In the genomic region with DNA sequence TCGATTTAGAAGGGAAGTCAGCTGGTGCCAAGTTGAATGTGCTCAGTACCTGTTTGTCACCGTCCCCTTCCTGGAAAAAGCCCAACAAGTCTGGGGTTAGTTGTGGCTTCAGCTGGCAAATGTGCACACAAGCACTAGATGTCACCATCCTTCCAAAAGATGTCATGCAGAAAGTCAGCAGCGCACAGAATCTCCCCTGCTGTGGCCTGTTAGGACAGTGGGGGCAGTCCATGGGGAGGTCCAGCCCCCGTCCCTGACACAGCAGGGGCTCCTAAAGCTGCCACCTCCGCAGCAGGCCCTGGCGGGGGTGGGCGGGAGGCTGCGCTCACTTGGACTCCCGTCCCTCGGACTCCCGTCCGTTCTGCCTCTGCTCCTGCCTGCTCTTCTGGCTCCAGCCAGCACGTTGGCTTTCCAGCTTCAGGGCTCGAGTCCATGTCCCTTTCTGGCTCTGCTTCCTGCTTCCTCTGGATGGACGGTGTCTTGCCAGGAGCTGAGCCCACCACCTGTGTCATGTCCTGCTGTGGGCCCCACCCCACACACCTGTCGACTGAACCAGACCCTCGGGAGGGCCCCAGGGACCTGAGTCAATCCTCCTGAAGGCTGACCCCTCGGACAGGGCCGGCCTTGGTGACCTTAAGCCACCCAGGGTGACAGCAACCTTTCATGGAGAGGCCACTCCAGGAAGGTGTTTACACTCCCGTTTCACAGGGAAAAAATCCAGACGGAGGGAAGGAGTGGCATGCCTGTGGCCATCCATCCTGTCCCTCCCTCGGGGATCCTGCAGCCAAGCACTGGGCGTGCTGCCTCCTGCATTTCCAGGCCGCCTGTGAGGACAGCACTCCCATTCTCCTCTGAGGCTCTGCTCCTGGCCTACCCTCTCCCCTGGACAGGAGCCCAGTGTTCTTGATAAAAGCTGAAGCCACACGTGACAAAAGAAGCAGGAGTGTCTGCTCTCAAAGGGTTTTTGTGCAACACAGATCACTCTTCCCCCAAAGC, we compare ENCODE assay signal across 9 cellular contexts. TPM values are rescaled to one million over a fixed set of nuclear protein-coding genes. Genes with fewer than 3 reads are reported as not detected.
A peak's percentile ranks its signal among the peaks of the same experiment; 100 is the strongest.
DNase-seq lines count a peak whose midpoint lies in the region; ATAC-seq and TF ChIP-seq lines count a peak whose summit lies in the region.
"Had no signal": no experiment of that assay in that cellular context is flagged by ENCODE, and none has a peak within 500 bp of the region (broad histone marks: within the 10 kb centered on the region; RNA-seq: fewer than 3 reads in every experiment).

No MANE protein-coding gene starts in this region.

- no peaks in the 10 kb centered on the region for H3K27me3 ChIP-seq in layer of hippocampus (ENCODE audit: control insufficient read depth, insufficient read depth, low read length)

- H3K27ac ChIP-seq in caudate nucleus (ENCODE audit: low read depth, low read length), result no peak overlapping the region
- peak overlapping the region; percentile 15 for H3K27ac ChIP-seq in layer of hippocampus (ENCODE audit: low read depth, low read length)
- H3K27ac ChIP-seq: KMS-11 had no signal

- in situ Hi-C loops in Caki2 (cut with HindIII; ENCODE audit: low pct_unique_long_range_greater_than_20kb, low sequenced_read_pairs), result no loop called here

- ATAC-seq in SK-N-SH treated with all-trans-retinoic acid at 6 μM for 48 hours, result peak; percentile 84
- ATAC-seq in HG03097 (IDR thresholded peaks at IDR 0.05; ENCODE audit: low FRiP score, unreplicated experiment), result no peak

- DNase-seq in Caki2 (ENCODE audit: low read depth), result peak; percentile 56
- peak; percentile 80 for DNase-seq in HuH-7 (ENCODE audit: low spot score)
- DNase-seq in caudate nucleus (lab: John Stamatoyannopoulos, UW), result peak in 31 of 61 donors; percentile 6 to 66 (median 23)
- peak; percentile 17 to 62 for DNase-seq in stimulated activated CD4-positive, alpha-beta T cell treated with anti-CD3 and anti-CD28 coated beads, Interleukin-4, amount 100 ng/mL, for 4 hours
- DNase-seq in mesenteric fat pad (ENCODE audit: low spot score), result no peak

TF ChIP-seq in SK-N-SH treated with all-trans-retinoic acid at 6 μM for 48 hours, 23 proteins besides CTCF, POLR2A, EP300 and RAD21:
- TF ChIP-seq, protein P1, sequence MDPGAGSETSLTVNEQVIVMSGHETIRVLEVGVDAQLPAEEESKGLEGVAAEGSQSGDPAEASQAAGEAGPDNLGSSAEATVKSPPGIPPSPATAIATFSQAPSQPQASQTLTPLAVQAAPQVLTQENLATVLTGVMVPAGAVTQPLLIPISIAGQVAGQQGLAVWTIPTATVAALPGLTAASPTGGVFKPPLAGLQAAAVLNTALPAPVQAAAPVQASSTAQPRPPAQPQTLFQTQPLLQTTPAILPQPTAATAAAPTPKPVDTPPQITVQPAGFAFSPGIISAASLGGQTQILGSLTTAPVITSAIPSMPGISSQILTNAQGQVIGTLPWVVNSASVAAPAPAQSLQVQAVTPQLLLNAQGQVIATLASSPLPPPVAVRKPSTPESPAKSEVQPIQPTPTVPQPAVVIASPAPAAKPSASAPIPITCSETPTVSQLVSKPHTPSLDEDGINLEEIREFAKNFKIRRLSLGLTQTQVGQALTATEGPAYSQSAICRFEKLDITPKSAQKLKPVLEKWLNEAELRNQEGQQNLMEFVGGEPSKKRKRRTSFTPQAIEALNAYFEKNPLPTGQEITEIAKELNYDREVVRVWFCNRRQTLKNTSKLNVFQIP (CRISPR knock-in tag; IDR thresholded peaks at IDR 0.05; ENCODE audit: borderline replicate concordance, low read depth), result no peak
- no peak for TF ChIP-seq ZNF70 (CRISPR knock-in tag; IDR thresholded peaks at IDR 0.05)
- TF ChIP-seq TSHZ2 (CRISPR knock-in tag; IDR thresholded peaks at IDR 0.05), result no peak
- TF ChIP-seq TCF4 (CRISPR knock-in tag; IDR thresholded peaks at IDR 0.05; ENCODE audit: borderline replicate concordance), result no peak
- no peak for TF ChIP-seq SNAI2 (CRISPR knock-in tag; IDR thresholded peaks at IDR 0.05)
- no peak for TF ChIP-seq RARB (CRISPR knock-in tag; IDR thresholded peaks at IDR 0.05)
- no peak for TF ChIP-seq ESRRG (CRISPR knock-in tag; IDR thresholded peaks at IDR 0.05)
- TF ChIP-seq CSDC2 (CRISPR knock-in tag; IDR thresholded peaks at IDR 0.05), result no peak
- no peak for TF ChIP-seq CREB5 (CRISPR knock-in tag; IDR thresholded peaks at IDR 0.05; ENCODE audit: low read depth)
- no peak for TF ChIP-seq BACH2 (CRISPR knock-in tag; IDR thresholded peaks at IDR 0.05; ENCODE audit: borderline replicate concordance)
- no peak for TF ChIP-seq OSR1 (CRISPR knock-in tag; IDR thresholded peaks at IDR 0.05)
- no peak for TF ChIP-seq ZC3H10 (CRISPR knock-in tag; IDR thresholded peaks at IDR 0.05)
- TF ChIP-seq ISL1 (CRISPR knock-in tag; IDR thresholded peaks at IDR 0.05), result no peak
- TF ChIP-seq ZNF8 (CRISPR knock-in tag; IDR thresholded peaks at IDR 0.05), result no peak
- TF ChIP-seq CSRNP3 (CRISPR knock-in tag; IDR thresholded peaks at IDR 0.05), result no peak
- no peak for TF ChIP-seq ARNTL (CRISPR knock-in tag; IDR thresholded peaks at IDR 0.05; ENCODE audit: borderline replicate concordance, low read depth)
- no peak for TF ChIP-seq ZFP3 (CRISPR knock-in tag; IDR thresholded peaks at IDR 0.05)
- TF ChIP-seq GLIS3 (CRISPR knock-in tag; IDR thresholded peaks at IDR 0.05), result no peak
- no peak for TF ChIP-seq PPARA (CRISPR knock-in tag; IDR thresholded peaks at IDR 0.05; ENCODE audit: borderline replicate concordance)

RNA-seq across cellular contexts. Expression of gene RAB17, which starts 8.5 kb away (rescaled TPM):
- 0.20 TPM in 1 of 2 replicates, not detected in the other for total RNA-seq in Caki2 (2014; rRNA removed; shearing (Covaris generic); ENCODE audit: low replicate concordance)
- total RNA-seq in mesenteric fat pad, result 0.87 TPM

RNA-seq across cellular contexts. Expression of gene PRLH, which starts 15.7 kb away (rescaled TPM):
- total RNA-seq in Caki2 (2014; rRNA removed; shearing (Covaris generic); ENCODE audit: low replicate concordance), result not detected in 2 replicates
- not detected for total RNA-seq in mesenteric fat pad

RNA-seq across cellular contexts. Expression of gene LRRFIP1, which starts 45.3 kb away (rescaled TPM):
- 10.9 and 14.4 TPM in 2 replicates for total RNA-seq in Caki2 (2014; rRNA removed; shearing (Covaris generic); ENCODE audit: low replicate concordance)
- 144 TPM for total RNA-seq in mesenteric fat pad
